ENCODE assay signal across 1 cellular context in the genomic region with DNA sequence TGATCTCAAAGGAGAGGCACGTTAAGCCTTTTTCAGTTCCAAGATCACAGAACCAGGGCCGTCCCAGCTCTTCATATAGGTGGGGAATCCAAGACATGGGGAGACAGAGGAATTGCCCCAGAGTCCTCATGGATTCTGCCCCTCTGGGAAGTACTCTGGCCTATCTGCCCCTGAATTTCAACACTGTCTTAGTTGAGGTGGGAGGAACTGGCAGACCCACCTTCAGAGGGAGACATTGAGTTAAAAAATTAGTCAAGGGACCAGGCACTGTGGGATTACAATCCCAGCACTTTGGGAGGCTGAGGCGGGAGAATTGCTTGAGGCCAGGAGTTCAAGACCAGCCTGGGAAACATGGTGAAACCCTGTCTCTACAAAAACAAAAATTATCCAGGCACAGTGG.
TF ChIP-seq lines count a peak whose summit lies in the region.

No MANE protein-coding gene starts in this region.

TF ChIP-seq in K562, 482 proteins besides CTCF, POLR2A, EP300 and RAD21:
- TF ChIP-seq FOXJ2 (tag; IDR thresholded peaks at IDR 0.05) (no peak), SPI1 (IDR thresholded peaks at IDR 0.05; ENCODE audit: borderline replicate concordance, low read depth, low read length) (peak; percentile 21; the same call in 1 of the 2 replicates), ZNF695 (CRISPR knock-in tag; IDR thresholded peaks at IDR 0.05) (no peak), ZNF507 (tag; conservative IDR thresholded peaks at IDR 0.05) (no peak), ATF1 (CRISPR knock-in tag; IDR thresholded peaks at IDR 0.05) (no peak), ATF1 (tag; IDR thresholded peaks at IDR 0.05) (no peak)
TF ChIP-seq in K562: peak in this region for 1.
